In the genomic region with DNA sequence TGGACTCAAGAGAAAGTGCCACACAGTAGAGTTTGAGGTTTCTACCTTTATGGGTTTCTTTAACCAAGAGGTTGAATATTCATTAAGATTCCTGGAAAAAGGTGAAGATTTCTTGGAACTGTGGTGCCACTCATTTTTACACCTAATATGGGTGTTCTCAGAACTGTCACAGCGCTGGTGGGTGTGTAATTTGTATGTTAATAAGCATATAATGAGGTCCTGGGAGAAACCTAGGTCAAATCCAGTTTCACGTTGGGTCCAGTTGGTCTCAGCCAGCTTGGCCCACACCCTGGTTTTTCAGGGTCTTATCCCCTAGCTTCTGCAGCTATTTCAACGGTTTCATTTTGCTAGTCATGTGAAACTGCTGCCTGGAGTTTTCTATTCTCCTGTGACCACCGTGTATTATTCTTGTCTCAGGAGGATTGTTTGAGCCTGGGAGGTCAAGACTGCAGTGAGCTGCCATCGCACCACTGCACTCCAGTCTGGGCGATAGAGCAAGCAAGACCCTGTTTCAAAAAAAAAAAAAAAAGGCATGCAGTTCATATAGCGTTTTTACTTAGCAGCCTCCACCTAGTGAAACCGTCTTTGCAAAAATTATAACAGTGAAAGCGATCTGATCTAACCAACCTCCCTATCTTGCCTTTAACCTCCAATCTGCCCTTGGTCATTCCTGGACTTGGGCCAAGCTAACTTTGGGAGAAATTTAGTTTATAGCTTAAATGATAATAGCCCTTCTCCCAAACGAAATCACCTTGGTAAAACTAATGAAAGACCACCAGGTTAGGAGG, we compare ENCODE assay signal across 20 cellular contexts.
"Had no signal": no experiment of that assay in that cellular context is flagged by ENCODE, and none has a peak within 500 bp of the region (broad histone marks: within the 10 kb centered on the region; RNA-seq: fewer than 3 reads in every experiment).

No MANE protein-coding gene starts in this region.

- H3K36me3 ChIP-seq: ascending aorta, esophagus muscularis mucosa, spleen, suprapubic skin, upper lobe of left lung had no signal

- H3K27ac ChIP-seq: ascending aorta, esophagus muscularis mucosa, suprapubic skin, upper lobe of left lung had no signal

- DNase-seq: activated CD4-positive, alpha-beta T cell treated with anti-CD3 and anti-CD28 coated beads for 4 hours; activated CD8-positive, alpha-beta memory T cell treated with anti-CD3 and anti-CD28 coated beads, Interleukin-2, amount 50 U/mL, for 48 hours; activated CD8-positive, alpha-beta T cell treated with anti-CD3 and anti-CD28 coated beads for 36 hours; activated naive CD4-positive, alpha-beta T cell; activated naive CD8-positive, alpha-beta T cell treated with anti-CD3 and anti-CD28 coated beads, Interleukin-2, amount 50 U/mL, for 24 hours; glutamatergic neuron; immature natural killer cell; left cardiac atrium; naive thymus-derived CD4-positive, alpha-beta T cell; stimulated activated CD4-positive, alpha-beta T cell treated with anti-CD3 and anti-CD28 coated beads, Interleukin-1b, Interleukin-23, amount 100 ng/mL, for 48 hours; stimulated activated naive CD8-positive, alpha-beta T cell treated with anti-CD3 and anti-CD28 coated beads, Interleukin-15, Interleukin-2, amounts not matched to agents 100 U/mL and 50 U/mL, for 24 hours; upper lobe of left lung had no signal

- H3K9me3 Mint-ChIP-seq: activated CD8-positive, alpha-beta T cell treated with anti-CD3 and anti-CD28 coated beads for 36 hours; activated naive CD8-positive, alpha-beta T cell treated with anti-CD3 and anti-CD28 coated beads, Interleukin-2, amount 50 U/mL, for 24 hours; T-helper 2 cell treated with Interferon-gamma antibody and Interleukin-4, amounts not matched to agents 5 μg/mL and 100 μg/mL, for 36 hours had no signal

- H3K27me3 ChIP-seq: ascending aorta, spleen, suprapubic skin, upper lobe of left lung had no signal

- H3K27ac Mint-ChIP-seq: activated CD8-positive, alpha-beta T cell treated with anti-CD3 and anti-CD28 coated beads for 36 hours; activated naive CD8-positive, alpha-beta T cell treated with anti-CD3 and anti-CD28 coated beads, Interleukin-2, amount 50 U/mL, for 24 hours; activated T-helper 1 cell treated with anti-CD3 and anti-CD28 coated beads, Interleukin-12 subunit alpha, Interleukin-12 subunit beta, Interleukin-2, Interleukin-4 antibody, amounts not matched to agents 30 ng/mL and 10 ng/mL and 1 ng/mL, durations not matched to agents 14 hours and 24 hours and 36 hours; naive thymus-derived CD4-positive, alpha-beta T cell; progenitor cell of endocrine pancreas; T-helper 2 cell treated with Interferon-gamma antibody and Interleukin-4, amounts not matched to agents 5 μg/mL and 100 μg/mL, for 36 hours had no signal

- H3K4me1 Mint-ChIP-seq: immature natural killer cell had no signal

- H3K36me3 Mint-ChIP-seq: immature natural killer cell; naive thymus-derived CD4-positive, alpha-beta T cell had no signal

- H3K4me1 ChIP-seq: ascending aorta, esophagus muscularis mucosa, suprapubic skin had no signal

- H3K9me3 ChIP-seq: ascending aorta, esophagus muscularis mucosa, spleen, suprapubic skin, upper lobe of left lung had no signal

- ATAC-seq: activated CD8-positive, alpha-beta T cell treated with anti-CD3 and anti-CD28 coated beads for 36 hours; activated naive CD8-positive, alpha-beta T cell treated with anti-CD3 and anti-CD28 coated beads, Interleukin-2, amount 50 U/mL, for 24 hours; left cardiac atrium; naive thymus-derived CD4-positive, alpha-beta T cell; sciatic nerve; stimulated activated naive CD8-positive, alpha-beta T cell treated with anti-CD3 and anti-CD28 coated beads, Interleukin-15, Interleukin-2, amounts not matched to agents 100 U/mL and 50 U/mL, for 24 hours had no signal

- H3K4me3 Mint-ChIP-seq: activated CD8-positive, alpha-beta T cell treated with anti-CD3 and anti-CD28 coated beads for 36 hours; activated naive CD8-positive, alpha-beta T cell treated with anti-CD3 and anti-CD28 coated beads, Interleukin-2, amount 50 U/mL, for 24 hours; activated T-helper 1 cell treated with anti-CD3 and anti-CD28 coated beads, Interleukin-12 subunit alpha, Interleukin-12 subunit beta, Interleukin-2, Interleukin-4 antibody, amounts not matched to agents 30 ng/mL and 10 ng/mL and 1 ng/mL, durations not matched to agents 14 hours and 24 hours and 36 hours; immature natural killer cell; naive thymus-derived CD4-positive, alpha-beta T cell; T-helper 2 cell treated with Interferon-gamma antibody and Interleukin-4, amounts not matched to agents 5 μg/mL and 100 μg/mL, for 36 hours had no signal

- H3K4me3 ChIP-seq: ascending aorta, esophagus muscularis mucosa, spleen, suprapubic skin, upper lobe of left lung had no signal
